19 cellular contexts compared by ENCODE assay signal in genomic region chr7:95811846-95812445, GRCh38. TPM values are rescaled to one million over a fixed set of nuclear protein-coding genes. Genes with fewer than 3 reads are reported as not detected.
A peak's percentile ranks its signal among the peaks of the same experiment; 100 is the strongest.
DNase-seq lines count a peak whose midpoint lies in the region; ATAC-seq and TF ChIP-seq lines count a peak whose summit lies in the region.
"Had no signal": no experiment of that assay in that cellular context is flagged by ENCODE, and none has a peak within 500 bp of the region (broad histone marks: within the 10 kb centered on the region; RNA-seq: fewer than 3 reads in every experiment).

No MANE protein-coding gene starts in this region.

- no peaks in the 10 kb centered on the region for H3K9me3 Mint-ChIP-seq in activated CD8-positive, alpha-beta T cell treated with anti-CD3 and anti-CD28 coated beads, Interleukin-2, amount 10 ng/mL, durations not matched to agents 7 days and 5 days (ENCODE audit: insufficient read depth)
- H3K9me3 Mint-ChIP-seq: activated CD4-positive, alpha-beta T cell treated with anti-CD3 and anti-CD28 coated beads, Interleukin-2, amount 10 ng/mL, durations not matched to agents 24 days and 14 days; T-cell had no signal

- no peak overlapping the region for H3K4me3 Mint-ChIP-seq in activated CD8-positive, alpha-beta T cell treated with anti-CD3 and anti-CD28 coated beads, Interleukin-2, amount 10 ng/mL, durations not matched to agents 7 days and 5 days
- H3K4me3 Mint-ChIP-seq: activated CD4-positive, alpha-beta T cell treated with anti-CD3 and anti-CD28 coated beads, Interleukin-2, amount 10 ng/mL, durations not matched to agents 24 days and 14 days; immature natural killer cell; T-cell had no signal

- H3K4me1 ChIP-seq in hepatocyte (ENCODE audit: insufficient read depth), result no peaks in the 10 kb centered on the region

- H4K20me1 ChIP-seq in hepatocyte (ENCODE audit: insufficient read depth, poor library complexity, severe bottlenecking), result no peaks in the 10 kb centered on the region

- POLR2A ChIA-PET in activated CD8-positive, alpha-beta T cell treated with anti-CD3 and anti-CD28 coated beads, Interleukin-2, amount 10 ng/mL, durations not matched to agents 7 days and 5 days (lab: Charles Lee), result no interaction called here

- H3K9me2 ChIP-seq in hepatocyte (replicated peaks; ENCODE audit: insufficient read depth), result no peaks in the 10 kb centered on the region

- H3K36me3 Mint-ChIP-seq in activated CD8-positive, alpha-beta T cell treated with anti-CD3 and anti-CD28 coated beads, Interleukin-2, amount 10 ng/mL, durations not matched to agents 7 days and 5 days (ENCODE audit: low read depth), result no peaks in the 10 kb centered on the region
- H3K36me3 Mint-ChIP-seq: immature natural killer cell, T-cell had no signal

- ATAC-seq in SK-N-SH treated with all-trans-retinoic acid at 6 μM for 48 hours (peak; percentile 51), HG03432 (IDR thresholded peaks at IDR 0.05; ENCODE audit: unreplicated experiment) (no peak), HG02885 (IDR thresholded peaks at IDR 0.05; ENCODE audit: poor library complexity, unreplicated experiment) (no peak)
- ATAC-seq in activated CD8-positive, alpha-beta T cell treated with anti-CD3 and anti-CD28 coated beads, Interleukin-2, amount 10 ng/mL, durations not matched to agents 7 days and 5 days, result no peak
- ATAC-seq: esophagus mucosa, heart left ventricle, T-cell had no signal

- H3K79me2 ChIP-seq in hepatocyte, result no peaks in the 10 kb centered on the region

- no peak overlapping the region for H3K4me3 ChIP-seq in hepatocyte
- H3K4me3 ChIP-seq: heart left ventricle had no signal

- DNase-seq in DMS 273 treated with DMSO at 0.1 percent for 48 hours (lab: John Stamatoyannopoulos, UW) (peak; percentile 77), NCI-H1105 treated with DMSO at 0.1 percent for 48 hours (lab: John Stamatoyannopoulos, UW) (peak; percentile 82), hepatocyte (ENCODE audit: low spot score) (peak; percentile 29), GM20000 (ENCODE audit: low spot score) (no peak)
- no peak for DNase-seq in activated CD8-positive, alpha-beta T cell treated with anti-CD3 and anti-CD28 coated beads, Interleukin-2, amount 10 ng/mL, durations not matched to agents 7 days and 5 days
- DNase-seq: activated CD4-positive, alpha-beta T cell treated with anti-CD3 and anti-CD28 coated beads, Interleukin-2, amount 10 ng/mL, durations not matched to agents 24 days and 14 days; activated gamma-delta T cell; amniotic stem cell; central memory CD4-positive, alpha-beta T cell; heart left ventricle; immature natural killer cell; Right ventricle myocardium superior; stimulated activated CD4-positive, alpha-beta T cell treated with anti-CD3 and anti-CD28 coated beads, Interleukin-12 subunit alpha, Interleukin-12 subunit beta, amount 100 ng/mL, for 4 hours; T-cell had no signal

- no peaks in the 10 kb centered on the region for H3K9me3 ChIP-seq in hepatocyte (ENCODE audit: low read depth)
- H3K9me3 ChIP-seq: heart left ventricle had no signal

- H3K4me2 ChIP-seq in hepatocyte, result no peak overlapping the region

- H3K27me3 ChIP-seq in hepatocyte, result no peaks in the 10 kb centered on the region
- H3K27me3 ChIP-seq: heart left ventricle had no signal

- TF ChIP-seq CTCF in hepatocyte (IDR thresholded peaks at IDR 0.05; ENCODE audit: poor library complexity), result no peak
- no peak for TF ChIP-seq CTCF in GM20000 (IDR thresholded peaks at IDR 0.05; ENCODE audit: extremely low read depth, missing control alignments)

- H3K36me3 ChIP-seq in hepatocyte (replicated peaks; ENCODE audit: insufficient read depth, low read depth), result no peaks in the 10 kb centered on the region

- H3K4me1 Mint-ChIP-seq in activated CD8-positive, alpha-beta T cell treated with anti-CD3 and anti-CD28 coated beads, Interleukin-2, amount 10 ng/mL, durations not matched to agents 7 days and 5 days (ENCODE audit: low read depth), result no peaks in the 10 kb centered on the region
- H3K4me1 Mint-ChIP-seq: activated CD4-positive, alpha-beta T cell treated with anti-CD3 and anti-CD28 coated beads, Interleukin-2, amount 10 ng/mL, durations not matched to agents 24 days and 14 days; immature natural killer cell; T-cell had no signal

- 57% methylated on average over 5 of the region's 5 CpGs for WGBS in hepatocyte (ENCODE audit: low lambda C conversion rate, missing lambda C conversion rate)

- H2AFZ ChIP-seq in hepatocyte, result no peak overlapping the region

- no peak overlapping the region for H3K27ac ChIP-seq in hepatocyte
- H3K27ac ChIP-seq: heart left ventricle had no signal

- CTCF ChIA-PET in activated CD8-positive, alpha-beta T cell treated with anti-CD3 and anti-CD28 coated beads, Interleukin-2, amount 10 ng/mL, durations not matched to agents 7 days and 5 days (lab: Charles Lee), result no interaction called here

- no peaks in the 10 kb centered on the region for H3K27me3 Mint-ChIP-seq in activated CD8-positive, alpha-beta T cell treated with anti-CD3 and anti-CD28 coated beads, Interleukin-2, amount 10 ng/mL, durations not matched to agents 7 days and 5 days (ENCODE audit: low read depth)

- no peak overlapping the region for H3K27ac Mint-ChIP-seq in activated CD8-positive, alpha-beta T cell treated with anti-CD3 and anti-CD28 coated beads, Interleukin-2, amount 10 ng/mL, durations not matched to agents 7 days and 5 days
- H3K27ac Mint-ChIP-seq: activated CD4-positive, alpha-beta T cell treated with anti-CD3 and anti-CD28 coated beads, Interleukin-2, amount 10 ng/mL, durations not matched to agents 24 days and 14 days; immature natural killer cell; T-cell had no signal

TF ChIP-seq in SK-N-SH treated with all-trans-retinoic acid at 6 μM for 48 hours, 23 proteins besides CTCF, POLR2A, EP300 and RAD21 (continues in another document):
- TF ChIP-seq CSDC2 (CRISPR knock-in tag; IDR thresholded peaks at IDR 0.05) (no peak), CSRNP3 (CRISPR knock-in tag; IDR thresholded peaks at IDR 0.05) (peak; percentile 13; the same call in 1 of the 2 replicates), ISL1 (CRISPR knock-in tag; IDR thresholded peaks at IDR 0.05) (peak; percentile 75), ZFP3 (CRISPR knock-in tag; IDR thresholded peaks at IDR 0.05) (0 out of 2 replicates have a peak, but pooled peaks have one; percentile 23), ZFP30 (CRISPR knock-in tag; IDR thresholded peaks at IDR 0.05) (no peak), SNAI2 (CRISPR knock-in tag; IDR thresholded peaks at IDR 0.05) (0 out of 2 replicates have a peak, but pooled peaks have one; percentile 50), ZC3H10 (CRISPR knock-in tag; IDR thresholded peaks at IDR 0.05) (no peak), ZNF565 (CRISPR knock-in tag; conservative IDR thresholded peaks at IDR 0.05; ENCODE audit: low read depth) (no peak), ZNF70 (CRISPR knock-in tag; IDR thresholded peaks at IDR 0.05) (no peak), GLIS3 (CRISPR knock-in tag; IDR thresholded peaks at IDR 0.05) (0 out of 2 replicates have a peak, but pooled peaks have one; percentile 11)
- TF ChIP-seq, protein P1, sequence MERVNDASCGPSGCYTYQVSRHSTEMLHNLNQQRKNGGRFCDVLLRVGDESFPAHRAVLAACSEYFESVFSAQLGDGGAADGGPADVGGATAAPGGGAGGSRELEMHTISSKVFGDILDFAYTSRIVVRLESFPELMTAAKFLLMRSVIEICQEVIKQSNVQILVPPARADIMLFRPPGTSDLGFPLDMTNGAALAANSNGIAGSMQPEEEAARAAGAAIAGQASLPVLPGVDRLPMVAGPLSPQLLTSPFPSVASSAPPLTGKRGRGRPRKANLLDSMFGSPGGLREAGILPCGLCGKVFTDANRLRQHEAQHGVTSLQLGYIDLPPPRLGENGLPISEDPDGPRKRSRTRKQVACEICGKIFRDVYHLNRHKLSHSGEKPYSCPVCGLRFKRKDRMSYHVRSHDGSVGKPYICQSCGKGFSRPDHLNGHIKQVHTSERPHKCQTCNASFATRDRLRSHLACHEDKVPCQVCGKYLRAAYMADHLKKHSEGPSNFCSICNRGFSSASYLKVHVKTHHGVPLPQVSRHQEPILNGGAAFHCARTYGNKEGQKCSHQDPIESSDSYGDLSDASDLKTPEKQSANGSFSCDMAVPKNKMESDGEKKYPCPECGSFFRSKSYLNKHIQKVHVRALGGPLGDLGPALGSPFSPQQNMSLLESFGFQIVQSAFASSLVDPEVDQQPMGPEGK (CRISPR knock-in tag; IDR thresholded peaks at IDR 0.05; ENCODE audit: borderline replicate concordance), result 0 out of 2 replicates have a peak, but pooled peaks have one; percentile 33

RNA-seq across cellular contexts. Expression of gene DYNC1I1, which starts 39.6 kb away (rescaled TPM):
- 2.5 and 4.6 TPM in 2 replicates for total RNA-seq in hepatocyte
- polyA plus RNA-seq in hepatocyte, result 3.7 and 5.6 TPM in 2 replicates
- not detected for total RNA-seq in activated CD8-positive, alpha-beta T cell treated with anti-CD3 and anti-CD28 coated beads, Interleukin-2, amount 10 ng/mL, durations not matched to agents 7 days and 5 days
- total RNA-seq: activated CD4-positive, alpha-beta T cell treated with anti-CD3 and anti-CD28 coated beads, Interleukin-2, amount 10 ng/mL, durations not matched to agents 24 days and 14 days; NCI-H460 had no signal
- polyA plus RNA-seq: immature natural killer cell had no signal

Comparison
In these comparisons a context has a peak if more than half of its experiments do, and no peak if none do; other contexts are left out.
1. DNase-seq: peak in DMS 273 treated with DMSO at 0.1 percent for 48 hours (single experiment), NCI-H1105 treated with DMSO at 0.1 percent for 48 hours (single experiment) and hepatocyte (single experiment); none in GM20000 (single experiment) and activated CD8-positive, alpha-beta T cell treated with anti-CD3 and anti-CD28 coated beads, Interleukin-2, amount 10 ng/mL, durations not matched to agents 7 days and 5 days (single experiment).